ENCODE assay signal across 1 cellular context in the genomic region with DNA sequence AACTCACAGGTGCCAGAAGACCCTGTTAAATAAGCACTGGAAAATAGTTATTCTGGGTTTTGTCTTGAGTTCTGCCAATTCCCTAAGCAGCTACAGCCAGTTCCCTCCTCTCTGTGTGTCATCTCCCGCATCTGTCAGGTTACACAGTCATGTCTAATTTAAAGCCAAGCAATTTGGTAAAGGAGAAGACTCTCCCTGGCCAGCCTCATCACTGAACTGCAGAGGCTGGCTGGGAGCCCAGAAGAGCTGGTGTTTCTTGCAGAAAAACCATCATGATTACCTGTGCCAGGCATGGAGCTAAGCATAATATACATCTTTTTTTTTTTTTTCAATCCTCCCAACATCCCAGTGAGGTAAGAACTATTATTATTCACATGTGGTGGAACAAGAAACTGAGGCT.
TF ChIP-seq lines count a peak whose summit lies in the region.

No MANE protein-coding gene starts in this region.

TF ChIP-seq in GM23338, 12 proteins besides CTCF, POLR2A, EP300 and RAD21 (continued from another document):
- TF ChIP-seq STAT1 (IDR thresholded peaks at IDR 0.05; ENCODE audit: unreplicated experiment) (no peak), CREB1 (CRISPR knock-in tag; IDR thresholded peaks at IDR 0.05; ENCODE audit: low read depth) (no peak), JUNB (IDR thresholded peaks at IDR 0.05; ENCODE audit: unreplicated experiment) (no peak), NANOG (IDR thresholded peaks at IDR 0.05; ENCODE audit: borderline replicate concordance) (no peak), EZH2 (IDR thresholded peaks at IDR 0.05; ENCODE audit: low read depth, unreplicated experiment) (no peak), POLR2AphosphoS5 (IDR thresholded peaks at IDR 0.05; ENCODE audit: low read depth) (no peak)
- TF ChIP-seq, protein P1, sequence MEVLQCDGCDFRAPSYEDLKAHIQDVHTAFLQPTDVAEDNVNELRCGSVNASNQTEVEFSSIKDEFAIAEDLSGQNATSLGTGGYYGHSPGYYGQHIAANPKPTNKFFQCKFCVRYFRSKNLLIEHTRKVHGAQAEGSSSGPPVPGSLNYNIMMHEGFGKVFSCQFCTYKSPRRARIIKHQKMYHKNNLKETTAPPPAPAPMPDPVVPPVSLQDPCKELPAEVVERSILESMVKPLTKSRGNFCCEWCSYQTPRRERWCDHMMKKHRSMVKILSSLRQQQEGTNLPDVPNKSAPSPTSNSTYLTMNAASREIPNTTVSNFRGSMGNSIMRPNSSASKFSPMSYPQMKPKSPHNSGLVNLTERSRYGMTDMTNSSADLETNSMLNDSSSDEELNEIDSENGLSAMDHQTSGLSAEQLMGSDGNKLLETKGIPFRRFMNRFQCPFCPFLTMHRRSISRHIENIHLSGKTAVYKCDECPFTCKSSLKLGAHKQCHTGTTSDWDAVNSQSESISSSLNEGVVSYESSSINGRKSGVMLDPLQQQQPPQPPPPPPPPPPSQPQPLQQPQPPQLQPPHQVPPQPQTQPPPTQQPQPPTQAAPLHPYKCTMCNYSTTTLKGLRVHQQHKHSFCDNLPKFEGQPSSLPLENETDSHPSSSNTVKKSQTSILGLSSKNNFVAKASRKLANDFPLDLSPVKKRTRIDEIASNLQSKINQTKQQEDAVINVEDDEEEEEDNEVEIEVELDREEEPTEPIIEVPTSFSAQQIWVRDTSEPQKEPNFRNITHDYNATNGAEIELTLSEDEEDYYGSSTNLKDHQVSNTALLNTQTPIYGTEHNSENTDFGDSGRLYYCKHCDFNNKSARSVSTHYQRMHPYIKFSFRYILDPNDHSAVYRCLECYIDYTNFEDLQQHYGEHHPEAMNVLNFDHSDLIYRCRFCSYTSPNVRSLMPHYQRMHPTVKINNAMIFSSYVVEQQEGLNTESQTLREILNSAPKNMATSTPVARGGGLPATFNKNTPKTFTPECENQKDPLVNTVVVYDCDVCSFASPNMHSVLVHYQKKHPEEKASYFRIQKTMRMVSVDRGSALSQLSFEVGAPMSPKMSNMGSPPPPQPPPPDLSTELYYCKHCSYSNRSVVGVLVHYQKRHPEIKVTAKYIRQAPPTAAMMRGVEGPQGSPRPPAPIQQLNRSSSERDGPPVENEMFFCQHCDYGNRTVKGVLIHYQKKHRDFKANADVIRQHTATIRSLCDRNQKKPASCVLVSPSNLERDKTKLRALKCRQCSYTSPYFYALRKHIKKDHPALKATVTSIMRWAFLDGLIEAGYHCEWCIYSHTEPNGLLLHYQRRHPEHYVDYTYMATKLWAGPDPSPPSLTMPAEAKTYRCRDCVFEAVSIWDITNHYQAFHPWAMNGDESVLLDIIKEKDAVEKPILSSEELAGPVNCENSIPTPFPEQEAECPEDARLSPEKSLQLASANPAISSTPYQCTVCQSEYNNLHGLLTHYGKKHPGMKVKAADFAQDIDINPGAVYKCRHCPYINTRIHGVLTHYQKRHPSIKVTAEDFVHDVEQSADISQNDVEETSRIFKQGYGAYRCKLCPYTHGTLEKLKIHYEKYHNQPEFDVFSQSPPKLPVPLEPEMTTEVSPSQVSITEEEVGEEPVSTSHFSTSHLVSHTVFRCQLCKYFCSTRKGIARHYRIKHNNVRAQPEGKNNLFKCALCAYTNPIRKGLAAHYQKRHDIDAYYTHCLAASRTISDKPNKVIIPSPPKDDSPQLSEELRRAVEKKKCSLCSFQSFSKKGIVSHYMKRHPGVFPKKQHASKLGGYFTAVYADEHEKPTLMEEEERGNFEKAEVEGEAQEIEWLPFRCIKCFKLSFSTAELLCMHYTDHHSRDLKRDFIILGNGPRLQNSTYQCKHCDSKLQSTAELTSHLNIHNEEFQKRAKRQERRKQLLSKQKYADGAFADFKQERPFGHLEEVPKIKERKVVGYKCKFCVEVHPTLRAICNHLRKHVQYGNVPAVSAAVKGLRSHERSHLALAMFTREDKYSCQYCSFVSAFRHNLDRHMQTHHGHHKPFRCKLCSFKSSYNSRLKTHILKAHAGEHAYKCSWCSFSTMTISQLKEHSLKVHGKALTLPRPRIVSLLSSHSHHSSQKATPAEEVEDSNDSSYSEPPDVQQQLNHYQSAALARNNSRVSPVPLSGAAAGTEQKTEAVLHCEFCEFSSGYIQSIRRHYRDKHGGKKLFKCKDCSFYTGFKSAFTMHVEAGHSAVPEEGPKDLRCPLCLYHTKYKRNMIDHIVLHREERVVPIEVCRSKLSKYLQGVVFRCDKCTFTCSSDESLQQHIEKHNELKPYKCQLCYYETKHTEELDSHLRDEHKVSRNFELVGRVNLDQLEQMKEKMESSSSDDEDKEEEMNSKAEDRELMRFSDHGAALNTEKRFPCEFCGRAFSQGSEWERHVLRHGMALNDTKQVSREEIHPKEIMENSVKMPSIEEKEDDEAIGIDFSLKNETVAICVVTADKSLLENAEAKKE (CRISPR knock-in tag; IDR thresholded peaks at IDR 0.05) = no peak
- TF ChIP-seq, protein P2, sequence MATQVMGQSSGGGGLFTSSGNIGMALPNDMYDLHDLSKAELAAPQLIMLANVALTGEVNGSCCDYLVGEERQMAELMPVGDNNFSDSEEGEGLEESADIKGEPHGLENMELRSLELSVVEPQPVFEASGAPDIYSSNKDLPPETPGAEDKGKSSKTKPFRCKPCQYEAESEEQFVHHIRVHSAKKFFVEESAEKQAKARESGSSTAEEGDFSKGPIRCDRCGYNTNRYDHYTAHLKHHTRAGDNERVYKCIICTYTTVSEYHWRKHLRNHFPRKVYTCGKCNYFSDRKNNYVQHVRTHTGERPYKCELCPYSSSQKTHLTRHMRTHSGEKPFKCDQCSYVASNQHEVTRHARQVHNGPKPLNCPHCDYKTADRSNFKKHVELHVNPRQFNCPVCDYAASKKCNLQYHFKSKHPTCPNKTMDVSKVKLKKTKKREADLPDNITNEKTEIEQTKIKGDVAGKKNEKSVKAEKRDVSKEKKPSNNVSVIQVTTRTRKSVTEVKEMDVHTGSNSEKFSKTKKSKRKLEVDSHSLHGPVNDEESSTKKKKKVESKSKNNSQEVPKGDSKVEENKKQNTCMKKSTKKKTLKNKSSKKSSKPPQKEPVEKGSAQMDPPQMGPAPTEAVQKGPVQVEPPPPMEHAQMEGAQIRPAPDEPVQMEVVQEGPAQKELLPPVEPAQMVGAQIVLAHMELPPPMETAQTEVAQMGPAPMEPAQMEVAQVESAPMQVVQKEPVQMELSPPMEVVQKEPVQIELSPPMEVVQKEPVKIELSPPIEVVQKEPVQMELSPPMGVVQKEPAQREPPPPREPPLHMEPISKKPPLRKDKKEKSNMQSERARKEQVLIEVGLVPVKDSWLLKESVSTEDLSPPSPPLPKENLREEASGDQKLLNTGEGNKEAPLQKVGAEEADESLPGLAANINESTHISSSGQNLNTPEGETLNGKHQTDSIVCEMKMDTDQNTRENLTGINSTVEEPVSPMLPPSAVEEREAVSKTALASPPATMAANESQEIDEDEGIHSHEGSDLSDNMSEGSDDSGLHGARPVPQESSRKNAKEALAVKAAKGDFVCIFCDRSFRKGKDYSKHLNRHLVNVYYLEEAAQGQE (IDR thresholded peaks at IDR 0.05; ENCODE audit: unreplicated experiment) = no peak
TF ChIP-seq in GM23338: peak in this region for 0.
